In genomic region chr9:22005700-22006605, GRCh38 we compare ENCODE assay signal across 1 cellular context.
TF ChIP-seq lines count a peak whose summit lies in the region.

No MANE protein-coding gene starts in this region.

TF ChIP-seq in HEK293, 187 proteins besides CTCF, POLR2A, EP300 and RAD21 (continued from another document and continues in another):
- TF ChIP-seq ZBTB6 (tag by site-specific recombination; IDR thresholded peaks at IDR 0.05) (no peak), ZBTB44 (tag by site-specific recombination; IDR thresholded peaks at IDR 0.05) (no peak), MZF1 (tag by site-specific recombination; IDR thresholded peaks at IDR 0.05; ENCODE audit: borderline replicate concordance) (no peak), BCL11B (tag by site-specific recombination; IDR thresholded peaks at IDR 0.05; ENCODE audit: low read depth) (no peak), ZNF645 (tag by site-specific recombination; IDR thresholded peaks at IDR 0.05) (no peak), ZNF112 (tag by site-specific recombination; IDR thresholded peaks at IDR 0.05) (no peak), ZNF26 (tag by site-specific recombination; IDR thresholded peaks at IDR 0.05) (no peak), ZNF426 (tag by site-specific recombination; IDR thresholded peaks at IDR 0.05) (no peak), KLF9 (tag by site-specific recombination; IDR thresholded peaks at IDR 0.05; ENCODE audit: low read depth) (peak; percentile 21; the same call in 1 of the 2 replicates), ZNF239 (tag by site-specific recombination; IDR thresholded peaks at IDR 0.05) (no peak), ZBTB26 (tag by site-specific recombination; optimal IDR thresholded peaks at IDR 0.05) (peak; percentile 87), ZNF391 (tag by site-specific recombination; IDR thresholded peaks at IDR 0.05; ENCODE audit: borderline replicate concordance, low read depth) (no peak), PRDM1 (tag by site-specific recombination; IDR thresholded peaks at IDR 0.05) (peak; percentile 60; the same call in 1 of the 2 replicates), ZNF704 (tag by site-specific recombination; IDR thresholded peaks at IDR 0.05) (no peak), ZNF16 (tag by site-specific recombination; IDR thresholded peaks at IDR 0.05; ENCODE audit: low read depth) (no peak), ZNF37A (tag by site-specific recombination; IDR thresholded peaks at IDR 0.05) (no peak), PATZ1 (tag by site-specific recombination; IDR thresholded peaks at IDR 0.05) (peak; percentile 76), PRDM2 (tag by site-specific recombination; IDR thresholded peaks at IDR 0.05; ENCODE audit: borderline replicate concordance) (no peak), ZNF707 (tag by site-specific recombination; IDR thresholded peaks at IDR 0.05) (no peak), ZBTB8A (tag by site-specific recombination; IDR thresholded peaks at IDR 0.05) (0 out of 2 replicates have a peak, but pooled peaks have one; percentile 28), MYNN (tag by site-specific recombination; IDR thresholded peaks at IDR 0.05; ENCODE audit: borderline replicate concordance) (no peak), ZNF660 (tag by site-specific recombination; IDR thresholded peaks at IDR 0.05) (0 out of 2 replicates have a peak, but pooled peaks have one; percentile 23), ZNF341 (tag by site-specific recombination; IDR thresholded peaks at IDR 0.05; ENCODE audit: low read depth) (no peak), ZNF132 (tag by site-specific recombination; IDR thresholded peaks at IDR 0.05; ENCODE audit: borderline replicate concordance) (no peak), ZNF558 (tag by site-specific recombination; IDR thresholded peaks at IDR 0.05) (no peak), ZNF776 (tag by site-specific recombination; IDR thresholded peaks at IDR 0.05; ENCODE audit: borderline replicate concordance) (no peak), ZSCAN5A (tag by site-specific recombination; IDR thresholded peaks at IDR 0.05) (no peak), ZNF629 (tag by site-specific recombination; IDR thresholded peaks at IDR 0.05) (no peak), PRDM4 (tag by site-specific recombination; IDR thresholded peaks at IDR 0.05) (0 out of 2 replicates have a peak, but pooled peaks have one; percentile 11), ZNF621 (tag by site-specific recombination; IDR thresholded peaks at IDR 0.05) (no peak), ZNF157 (tag by site-specific recombination; IDR thresholded peaks at IDR 0.05) (no peak), ZFP37 (tag by site-specific recombination; IDR thresholded peaks at IDR 0.05) (no peak; the same call in 1 of the 2 replicates), ZXDB (tag by site-specific recombination; IDR thresholded peaks at IDR 0.05) (peak; percentile 52; the same call in 1 of the 2 replicates)
